Comparison of ENCODE assay signal across 22 cellular contexts in the genomic region with DNA sequence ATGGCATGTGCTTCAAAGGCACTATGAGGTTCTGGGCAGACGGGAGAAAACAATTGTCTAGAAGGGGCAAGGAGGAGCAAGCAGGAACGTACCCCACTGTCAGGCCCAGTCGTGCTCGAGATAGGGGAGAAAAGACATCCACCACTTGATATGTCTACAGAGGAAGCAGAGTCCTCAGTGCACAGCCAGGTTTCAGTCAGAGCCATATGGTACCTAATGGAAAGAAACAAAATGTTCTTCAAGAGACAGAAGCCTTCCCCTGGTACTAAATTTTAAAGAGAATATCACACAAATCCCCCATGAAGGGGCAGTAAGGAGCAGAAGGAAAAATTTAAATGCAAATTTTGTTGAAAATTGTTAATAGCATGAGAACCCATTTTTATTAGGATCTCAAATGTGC. TPM values are rescaled to one million over a fixed set of nuclear protein-coding genes. Genes with fewer than 3 reads are reported as not detected.
DNase-seq lines count a peak whose midpoint lies in the region; ATAC-seq, FAIRE-seq and TF ChIP-seq lines count a peak whose summit lies in the region.
"Had no signal": no experiment of that assay in that cellular context is flagged by ENCODE, and none has a peak within 500 bp of the region (broad histone marks: within the 10 kb centered on the region; RNA-seq: fewer than 3 reads in every experiment).

No MANE protein-coding gene starts in this region.

- H3K27me3 Mint-ChIP-seq in WTC11 (ENCODE audit: low read depth), result no peaks in the 10 kb centered on the region
- H3K27me3 Mint-ChIP-seq in nephron progenitor cell (ENCODE audit: low read depth, poor library complexity), result peaks cover 3% of the 10 kb centered on the region
- H3K27me3 Mint-ChIP-seq: B cell; CD4-positive, CD25-positive, alpha-beta regulatory T cell had no signal

- H3K36me3 Mint-ChIP-seq in WTC11 (peaks cover 63% of the 10 kb centered on the region), nephron progenitor cell (ENCODE audit: low read depth) (peaks cover 69% of the 10 kb centered on the region)

- in situ Hi-C loops in G401 (cut with HindIII; ENCODE audit: low sequenced_read_pairs), result no loop called here

- peak; percentile 4 for FAIRE-seq in HTR-8/SVneo (lab: Jason Lieb, UNC)
- FAIRE-seq: A204.1, GM12878, GM18507, H1 had no signal

- H3K9me3 Mint-ChIP-seq in WTC11 (no peaks in the 10 kb centered on the region), nephron progenitor cell (no peaks in the 10 kb centered on the region)
- H3K9me3 Mint-ChIP-seq: CD8-positive, alpha-beta T cell had no signal

- no peak for ATAC-seq in WTC11
- ATAC-seq in GM21360 (IDR thresholded peaks at IDR 0.05; ENCODE audit: unreplicated experiment), result no peak
- no peak for ATAC-seq in GM21381 (IDR thresholded peaks at IDR 0.05; ENCODE audit: unreplicated experiment)
- ATAC-seq: CD8-positive, alpha-beta T cell; GM12878 had no signal

- H3K27ac Mint-ChIP-seq in WTC11 (peak overlapping the region; percentile 76), nephron progenitor cell (peak overlapping the region; percentile 13)
- H3K27ac Mint-ChIP-seq: B cell; CD4-positive, CD25-positive, alpha-beta regulatory T cell; CD8-positive, alpha-beta T cell had no signal

- DNase-seq in G401 (ENCODE audit: low spot score) (peak; percentile 75), HTR-8/SVneo (ENCODE audit: insufficient read length, low spot score) (no peak), WTC11 (ENCODE audit: low spot score) (no peak), nephron progenitor cell (no peak), T-helper 1 cell (no peak)
- no peak for DNase-seq in effector CD4-positive, alpha-beta T cell
- DNase-seq: Caco-2; CD4-positive, CD25-positive, alpha-beta regulatory T cell; CD8-positive, alpha-beta T cell; DMS153; DND-41; GDM1; GM23248; H7; HCEC 1CT had no signal

- CTCF ChIA-PET in WTC11 (lab: Charles Lee), result no interaction called here

- H3K4me1 Mint-ChIP-seq in WTC11, result no peaks in the 10 kb centered on the region
- no peaks in the 10 kb centered on the region for H3K4me1 Mint-ChIP-seq in nephron progenitor cell
- H3K4me1 Mint-ChIP-seq: B cell had no signal

- POLR2A ChIA-PET in WTC11 (lab: Charles Lee), result no interaction called here

- no peak overlapping the region for H3K4me3 Mint-ChIP-seq in WTC11
- H3K4me3 Mint-ChIP-seq in nephron progenitor cell, result no peak overlapping the region
- H3K4me3 Mint-ChIP-seq: B cell; CD4-positive, CD25-positive, alpha-beta regulatory T cell; CD8-positive, alpha-beta T cell had no signal

- TF ChIP-seq CTCF in WTC11 (IDR thresholded peaks at IDR 0.05), result no peak
- no peak for TF ChIP-seq CTCF in nephron progenitor cell (IDR thresholded peaks at IDR 0.05)

TF ChIP-seq in WTC11, 78 proteins besides CTCF, POLR2A, EP300 and RAD21 (continues in another document):
- TF ChIP-seq, protein P1, sequence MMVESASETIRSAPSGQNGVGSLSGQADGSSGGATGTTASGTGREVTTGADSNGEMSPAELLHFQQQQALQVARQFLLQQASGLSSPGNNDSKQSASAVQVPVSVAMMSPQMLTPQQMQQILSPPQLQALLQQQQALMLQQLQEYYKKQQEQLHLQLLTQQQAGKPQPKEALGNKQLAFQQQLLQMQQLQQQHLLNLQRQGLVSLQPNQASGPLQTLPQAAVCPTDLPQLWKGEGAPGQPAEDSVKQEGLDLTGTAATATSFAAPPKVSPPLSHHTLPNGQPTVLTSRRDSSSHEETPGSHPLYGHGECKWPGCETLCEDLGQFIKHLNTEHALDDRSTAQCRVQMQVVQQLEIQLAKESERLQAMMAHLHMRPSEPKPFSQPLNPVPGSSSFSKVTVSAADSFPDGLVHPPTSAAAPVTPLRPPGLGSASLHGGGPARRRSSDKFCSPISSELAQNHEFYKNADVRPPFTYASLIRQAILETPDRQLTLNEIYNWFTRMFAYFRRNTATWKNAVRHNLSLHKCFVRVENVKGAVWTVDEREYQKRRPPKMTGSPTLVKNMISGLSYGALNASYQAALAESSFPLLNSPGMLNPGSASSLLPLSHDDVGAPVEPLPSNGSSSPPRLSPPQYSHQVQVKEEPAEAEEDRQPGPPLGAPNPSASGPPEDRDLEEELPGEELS (CRISPR knock-in tag; IDR thresholded peaks at IDR 0.05), result no peak
- TF ChIP-seq JAZF1 (CRISPR knock-in tag; IDR thresholded peaks at IDR 0.05), result no peak
- TF ChIP-seq, protein P2, sequence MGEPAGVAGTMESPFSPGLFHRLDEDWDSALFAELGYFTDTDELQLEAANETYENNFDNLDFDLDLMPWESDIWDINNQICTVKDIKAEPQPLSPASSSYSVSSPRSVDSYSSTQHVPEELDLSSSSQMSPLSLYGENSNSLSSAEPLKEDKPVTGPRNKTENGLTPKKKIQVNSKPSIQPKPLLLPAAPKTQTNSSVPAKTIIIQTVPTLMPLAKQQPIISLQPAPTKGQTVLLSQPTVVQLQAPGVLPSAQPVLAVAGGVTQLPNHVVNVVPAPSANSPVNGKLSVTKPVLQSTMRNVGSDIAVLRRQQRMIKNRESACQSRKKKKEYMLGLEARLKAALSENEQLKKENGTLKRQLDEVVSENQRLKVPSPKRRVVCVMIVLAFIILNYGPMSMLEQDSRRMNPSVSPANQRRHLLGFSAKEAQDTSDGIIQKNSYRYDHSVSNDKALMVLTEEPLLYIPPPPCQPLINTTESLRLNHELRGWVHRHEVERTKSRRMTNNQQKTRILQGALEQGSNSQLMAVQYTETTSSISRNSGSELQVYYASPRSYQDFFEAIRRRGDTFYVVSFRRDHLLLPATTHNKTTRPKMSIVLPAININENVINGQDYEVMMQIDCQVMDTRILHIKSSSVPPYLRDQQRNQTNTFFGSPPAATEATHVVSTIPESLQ (CRISPR knock-in tag; IDR thresholded peaks at IDR 0.05), result no peak
- TF ChIP-seq TCF7 (CRISPR knock-in tag; IDR thresholded peaks at IDR 0.05; ENCODE audit: low read depth), result no peak
- no peak for TF ChIP-seq ZNF219 (CRISPR knock-in tag; IDR thresholded peaks at IDR 0.05; ENCODE audit: borderline replicate concordance)
- TF ChIP-seq IRF2 (CRISPR knock-in tag; IDR thresholded peaks at IDR 0.05; ENCODE audit: borderline replicate concordance, low read depth), result no peak
- no peak for TF ChIP-seq MXD4 (CRISPR knock-in tag; IDR thresholded peaks at IDR 0.05; ENCODE audit: borderline replicate concordance)
- TF ChIP-seq, protein P3, sequence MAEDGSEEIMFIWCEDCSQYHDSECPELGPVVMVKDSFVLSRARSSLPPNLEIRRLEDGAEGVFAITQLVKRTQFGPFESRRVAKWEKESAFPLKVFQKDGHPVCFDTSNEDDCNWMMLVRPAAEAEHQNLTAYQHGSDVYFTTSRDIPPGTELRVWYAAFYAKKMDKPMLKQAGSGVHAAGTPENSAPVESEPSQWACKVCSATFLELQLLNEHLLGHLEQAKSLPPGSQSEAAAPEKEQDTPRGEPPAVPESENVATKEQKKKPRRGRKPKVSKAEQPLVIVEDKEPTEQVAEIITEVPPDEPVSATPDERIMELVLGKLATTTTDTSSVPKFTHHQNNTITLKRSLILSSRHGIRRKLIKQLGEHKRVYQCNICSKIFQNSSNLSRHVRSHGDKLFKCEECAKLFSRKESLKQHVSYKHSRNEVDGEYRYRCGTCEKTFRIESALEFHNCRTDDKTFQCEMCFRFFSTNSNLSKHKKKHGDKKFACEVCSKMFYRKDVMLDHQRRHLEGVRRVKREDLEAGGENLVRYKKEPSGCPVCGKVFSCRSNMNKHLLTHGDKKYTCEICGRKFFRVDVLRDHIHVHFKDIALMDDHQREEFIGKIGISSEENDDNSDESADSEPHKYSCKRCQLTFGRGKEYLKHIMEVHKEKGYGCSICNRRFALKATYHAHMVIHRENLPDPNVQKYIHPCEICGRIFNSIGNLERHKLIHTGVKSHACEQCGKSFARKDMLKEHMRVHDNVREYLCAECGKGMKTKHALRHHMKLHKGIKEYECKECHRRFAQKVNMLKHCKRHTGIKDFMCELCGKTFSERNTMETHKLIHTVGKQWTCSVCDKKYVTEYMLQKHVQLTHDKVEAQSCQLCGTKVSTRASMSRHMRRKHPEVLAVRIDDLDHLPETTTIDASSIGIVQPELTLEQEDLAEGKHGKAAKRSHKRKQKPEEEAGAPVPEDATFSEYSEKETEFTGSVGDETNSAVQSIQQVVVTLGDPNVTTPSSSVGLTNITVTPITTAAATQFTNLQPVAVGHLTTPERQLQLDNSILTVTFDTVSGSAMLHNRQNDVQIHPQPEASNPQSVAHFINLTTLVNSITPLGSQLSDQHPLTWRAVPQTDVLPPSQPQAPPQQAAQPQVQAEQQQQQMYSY (CRISPR knock-in tag; IDR thresholded peaks at IDR 0.05), result no peak
- TF ChIP-seq, protein P4, sequence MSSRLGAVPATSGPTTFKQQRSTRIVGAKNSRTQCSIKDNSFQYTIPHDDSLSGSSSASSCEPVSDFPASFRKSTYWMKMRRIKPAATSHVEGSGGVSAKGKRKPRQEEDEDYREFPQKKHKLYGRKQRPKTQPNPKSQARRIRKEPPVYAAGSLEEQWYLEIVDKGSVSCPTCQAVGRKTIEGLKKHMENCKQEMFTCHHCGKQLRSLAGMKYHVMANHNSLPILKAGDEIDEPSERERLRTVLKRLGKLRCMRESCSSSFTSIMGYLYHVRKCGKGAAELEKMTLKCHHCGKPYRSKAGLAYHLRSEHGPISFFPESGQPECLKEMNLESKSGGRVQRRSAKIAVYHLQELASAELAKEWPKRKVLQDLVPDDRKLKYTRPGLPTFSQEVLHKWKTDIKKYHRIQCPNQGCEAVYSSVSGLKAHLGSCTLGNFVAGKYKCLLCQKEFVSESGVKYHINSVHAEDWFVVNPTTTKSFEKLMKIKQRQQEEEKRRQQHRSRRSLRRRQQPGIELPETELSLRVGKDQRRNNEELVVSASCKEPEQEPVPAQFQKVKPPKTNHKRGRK (CRISPR knock-in tag; IDR thresholded peaks at IDR 0.05; ENCODE audit: borderline replicate concordance), result no peak
- no peak for TF ChIP-seq RORB (CRISPR knock-in tag; IDR thresholded peaks at IDR 0.05)
- no peak for TF ChIP-seq SP1 (CRISPR knock-in tag; conservative IDR thresholded peaks at IDR 0.05)
- no peak for TF ChIP-seq CBFB (CRISPR knock-in tag; IDR thresholded peaks at IDR 0.05; ENCODE audit: low read depth)
- TF ChIP-seq ZBTB43 (CRISPR knock-in tag; IDR thresholded peaks at IDR 0.05), result no peak
- no peak for TF ChIP-seq OVOL2 (CRISPR knock-in tag; IDR thresholded peaks at IDR 0.05; ENCODE audit: borderline replicate concordance)
- no peak for TF ChIP-seq ATF1 (CRISPR knock-in tag; IDR thresholded peaks at IDR 0.05)

RNA-seq across cellular contexts. Expression of gene THUMPD2, which starts 21.9 kb away (rescaled TPM):
- total RNA-seq in G401 (2014; rRNA removed; shearing (Covaris generic)), result 17.4 and 22.2 TPM in 2 replicates
- total RNA-seq in WTC11 (2021), result 13.6 to 19.6 TPM (median 14.7 TPM) in 3 replicates
